ENCODE assay signal across 19 cellular contexts in the genomic region with DNA sequence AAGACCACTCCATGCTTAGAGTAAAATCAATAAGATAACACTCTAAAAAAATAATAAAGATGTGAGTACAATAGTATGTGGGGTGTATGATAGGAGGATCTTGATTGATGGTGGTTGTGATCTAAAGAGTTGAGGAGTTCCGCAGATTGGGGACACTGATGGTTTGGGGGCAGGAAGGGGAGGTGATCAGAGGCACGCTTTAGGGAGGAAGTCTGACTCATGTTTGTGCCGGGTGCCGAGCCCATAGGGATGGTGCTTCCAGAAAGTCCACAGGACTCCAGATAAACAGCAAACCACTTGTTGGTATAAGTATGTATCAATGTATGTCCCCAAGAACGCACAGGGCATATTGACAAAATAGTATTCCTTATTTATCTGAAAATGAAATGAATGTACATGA. TPM values are rescaled to one million over a fixed set of nuclear protein-coding genes. Genes with fewer than 3 reads are reported as not detected.
DNase-seq lines count a peak whose midpoint lies in the region; ATAC-seq, FAIRE-seq and TF ChIP-seq lines count a peak whose summit lies in the region.
"Had no signal": no experiment of that assay in that cellular context is flagged by ENCODE, and none has a peak within 500 bp of the region (broad histone marks: within the 10 kb centered on the region; RNA-seq: fewer than 3 reads in every experiment).

No MANE protein-coding gene starts in this region.

- no peaks in the 10 kb centered on the region for H3K79me2 ChIP-seq in endothelial cell of umbilical vein (ENCODE audit: control insufficient read depth, insufficient read depth, low read length)

- H3K9ac ChIP-seq in BLaER1 (no peak overlapping the region), endothelial cell of umbilical vein (replicated peaks; ENCODE audit: extremely low read depth, insufficient read depth, low read length) (no peak overlapping the region)

- H3K36me3 ChIP-seq in BLaER1: no peaks in the 10 kb centered on the region
- no peaks in the 10 kb centered on the region for H3K36me3 ChIP-seq in endothelial cell of umbilical vein (ENCODE audit: control insufficient read depth in 2 of 2, extremely low read depth in 1 of 2, insufficient read depth in 2 of 2, low read length in 2 of 2)
- H3K36me3 ChIP-seq: BE2C, SJSA1 had no signal

- dilution Hi-C loops in endothelial cell of umbilical vein (cut with MboI; ENCODE audit: extremely low pct_ligation_motif_present, low sequenced_read_pairs): no loop called here

- H2AFZ ChIP-seq in endothelial cell of umbilical vein (ENCODE audit: low read depth, low read length): no peak overlapping the region

- POLR2A ChIA-PET in endothelial cell of umbilical vein (lab: Charles Lee): no interaction called here
- POLR2A ChIA-PET in HEK293T (lab: Yijun Ruan, JAX): no interaction called here

- H4K20me1 ChIP-seq in BLaER1 (no peaks in the 10 kb centered on the region), endothelial cell of umbilical vein (replicated peaks; ENCODE audit: control insufficient read depth, extremely low read depth, insufficient read depth, low read length) (no peaks in the 10 kb centered on the region)

- DNase-seq in EL: peak; percentile 33
- DNase-seq in SW480 (ENCODE audit: low spot score): peak; percentile 49
- peak; percentile 9 for DNase-seq in endothelial cell of umbilical vein (ENCODE audit: low read depth, low spot score)
- DNase-seq in NCI-H510A treated with DMSO at 0.1 percent for 48 hours (lab: John Stamatoyannopoulos, UW): no peak
- no peak for DNase-seq in AG20443 (ENCODE audit: low spot score)
- no peak for DNase-seq in HEK293T (ENCODE audit: extremely low spot score)
- DNase-seq: BE2C, GOT3, NCI-H1105, NCI-H1694 treated with DMSO at 0.1 percent for 48 hours, NCI-H446 treated with DMSO at 0.1 percent for 48 hours, NCI-H82, RPMI8226, SW 1271 had no signal

- intact Hi-C loops in endothelial cell of umbilical vein (cut with micrococcal nuclease): no loop called here

- peak overlapping the region; percentile 5; the same call in 1 of the 2 replicates for H3K4me2 ChIP-seq in BLaER1
- H3K4me2 ChIP-seq in endothelial cell of umbilical vein (ENCODE audit: insufficient read depth, low read length): no peak overlapping the region

- H3K4me3 ChIP-seq in BLaER1 (no peak overlapping the region), endothelial cell of umbilical vein (replicated peaks in 1 of 3; ENCODE audit: insufficient read depth in 1 of 3, low read depth in 1 of 3, low read length in 3 of 3) (no peak overlapping the region)
- H3K4me3 ChIP-seq: SJSA1 had no signal

- H3K9me3 ChIP-seq in BLaER1: peaks cover 6% of the 10 kb centered on the region
- no peaks in the 10 kb centered on the region for H3K9me3 ChIP-seq in endothelial cell of umbilical vein (replicated peaks; ENCODE audit: control insufficient read depth, insufficient read depth, low read length)
- H3K9me3 ChIP-seq: BE2C, SJSA1 had no signal

- FAIRE-seq in endothelial cell of umbilical vein (lab: Jason Lieb, UNC): peak; percentile 58

- H3K27me3 ChIP-seq in BLaER1 (no peaks in the 10 kb centered on the region), endothelial cell of umbilical vein (ENCODE audit: control insufficient read depth in 2 of 2, insufficient read depth in 2 of 2, low read length in 2 of 2) (no peaks in the 10 kb centered on the region)
- H3K27me3 ChIP-seq: BE2C, SJSA1 had no signal

- ATAC-seq in HG03469 (IDR thresholded peaks at IDR 0.05; ENCODE audit: unreplicated experiment): no peak

- H3K9me1 ChIP-seq in endothelial cell of umbilical vein (replicated peaks; ENCODE audit: control insufficient read depth, extremely low read depth, insufficient read depth, low read length): no peaks in the 10 kb centered on the region

- H3K4me1 ChIP-seq in BLaER1 (peaks cover 11% of the 10 kb centered on the region), endothelial cell of umbilical vein (ENCODE audit: control insufficient read depth, extremely low read depth, insufficient read depth, low read length) (peaks cover 7% of the 10 kb centered on the region)

- H3K27ac ChIP-seq in BLaER1 (no peak overlapping the region), endothelial cell of umbilical vein (ENCODE audit: insufficient read depth, low read depth, low read length) (no peak overlapping the region)
- H3K27ac ChIP-seq: SJSA1 had no signal

- BruUV-seq in endothelial cell of umbilical vein (replicated peaks; lab: Mats Ljungman, UMichigan): no TSS peak

- TF ChIP-seq CTCF in endothelial cell of umbilical vein (IDR thresholded peaks at IDR 0.05; ENCODE audit: extremely low read depth in 1 of 2, insufficient read depth in 1 of 2, low read depth in 1 of 2, low read length in 2 of 2): no peak

- TF ChIP-seq POLR2A in endothelial cell of umbilical vein (IDR thresholded peaks at IDR 0.05; ENCODE audit: low read depth, low read length): no peak

- CTCF ChIA-PET in endothelial cell of umbilical vein (lab: Charles Lee): no interaction called here
- CTCF ChIA-PET in HEK293T (lab: Yijun Ruan, JAX): no interaction called here

TF ChIP-seq in endothelial cell of umbilical vein, 7 proteins besides CTCF, POLR2A, EP300 and RAD21:
- peak; percentile 57 for TF ChIP-seq FOS (IDR thresholded peaks at IDR 0.05; ENCODE audit: borderline replicate concordance, insufficient read depth, low read length)
- no peak for TF ChIP-seq GATA2 (IDR thresholded peaks at IDR 0.05; ENCODE audit: insufficient read depth, insufficient read length, low read depth, low read length)

TF ChIP-seq in HEK293T, 16 proteins besides CTCF, POLR2A, EP300 and RAD21:
- TF ChIP-seq ARNT (IDR thresholded peaks at IDR 0.05) (no peak), CTBP1 (IDR thresholded peaks at IDR 0.05; ENCODE audit: borderline replicate concordance) (no peak), NFRKB (IDR thresholded peaks at IDR 0.05) (no peak), SUZ12 (IDR thresholded peaks at IDR 0.05) (no peak), SP1 (IDR thresholded peaks at IDR 0.05) (no peak), HDGF (IDR thresholded peaks at IDR 0.05; ENCODE audit: borderline replicate concordance) (no peak), TARDBP (IDR thresholded peaks at IDR 0.05) (no peak), LEF1 (IDR thresholded peaks at IDR 0.05; ENCODE audit: borderline replicate concordance) (no peak), ZNF384 (IDR thresholded peaks at IDR 0.05) (no peak), L3MBTL2 (conservative IDR thresholded peaks at IDR 0.05) (no peak), ELF4 (IDR thresholded peaks at IDR 0.05) (no peak), FOXK2 (IDR thresholded peaks at IDR 0.05) (no peak), BHLHE40 (IDR thresholded peaks at IDR 0.05; ENCODE audit: borderline replicate concordance) (no peak)
- TF ChIP-seq, protein P1, sequence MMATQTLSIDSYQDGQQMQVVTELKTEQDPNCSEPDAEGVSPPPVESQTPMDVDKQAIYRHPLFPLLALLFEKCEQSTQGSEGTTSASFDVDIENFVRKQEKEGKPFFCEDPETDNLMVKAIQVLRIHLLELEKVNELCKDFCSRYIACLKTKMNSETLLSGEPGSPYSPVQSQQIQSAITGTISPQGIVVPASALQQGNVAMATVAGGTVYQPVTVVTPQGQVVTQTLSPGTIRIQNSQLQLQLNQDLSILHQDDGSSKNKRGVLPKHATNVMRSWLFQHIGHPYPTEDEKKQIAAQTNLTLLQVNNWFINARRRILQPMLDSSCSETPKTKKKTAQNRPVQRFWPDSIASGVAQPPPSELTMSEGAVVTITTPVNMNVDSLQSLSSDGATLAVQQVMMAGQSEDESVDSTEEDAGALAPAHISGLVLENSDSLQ (IDR thresholded peaks at IDR 0.05): no peak

RNA-seq across cellular contexts. Expression of a gene that starts 27.5 kb away (rescaled TPM):
- total RNA-seq in endothelial cell of umbilical vein: not detected in 2 replicates
- polyA plus RNA-seq in endothelial cell of umbilical vein: not detected in 2 replicates
- polyA plus RNA-seq in endothelial cell of umbilical vein (2011; cell fraction: cytosol; rRNA removed): not detected in 2 replicates
- polyA plus RNA-seq in endothelial cell of umbilical vein (2011; cell fraction: nucleus; rRNA removed): not detected in 2 replicates
- polyA plus RNA-seq in endothelial cell of umbilical vein (2012): not detected in 2 replicates
- polyA minus RNA-seq in endothelial cell of umbilical vein: not detected in 2 replicates
- polyA minus RNA-seq in endothelial cell of umbilical vein (2011; cell fraction: cytosol; rRNA and poly(A)+ RNA removed): not detected
- not detected in 2 replicates for polyA minus RNA-seq in endothelial cell of umbilical vein (2011; cell fraction: nucleus; rRNA and poly(A)+ RNA removed)
- total RNA-seq: CD8-positive, alpha-beta memory T cell; HT-29 had no signal
- polyA plus RNA-seq: CD8-positive, alpha-beta memory T cell had no signal

Comparison
In these comparisons a context has a peak if more than half of its experiments do, and no peak if none do; other contexts are left out.
1. DNase-seq: peak in EL (single experiment), SW480 (single experiment) and endothelial cell of umbilical vein (single experiment); none in NCI-H510A treated with DMSO at 0.1 percent for 48 hours (single experiment), AG20443 (single experiment) and HEK293T (single experiment).